ENCODE assay signal across 16 cellular contexts in genomic region chr15:71272932-71273331, GRCh38.
A peak's percentile ranks its signal among the peaks of the same experiment; 100 is the strongest.
DNase-seq lines count a peak whose midpoint lies in the region; ATAC-seq and TF ChIP-seq lines count a peak whose summit lies in the region.
"Had no signal": no experiment of that assay in that cellular context is flagged by ENCODE, and none has a peak within 500 bp of the region (broad histone marks: within the 10 kb centered on the region; RNA-seq: fewer than 3 reads in every experiment).

No MANE protein-coding gene starts in this region.

- no peak overlapping the region for H3K4me3 ChIP-seq in skeletal muscle cell (ENCODE audit: low read depth, low read length)
- H3K4me3 ChIP-seq: adrenal gland, BLaER1, pancreas had no signal

- H3K27ac Mint-ChIP-seq in HFFc6 = peak overlapping the region; percentile 54
- no peak overlapping the region for H3K27ac Mint-ChIP-seq in activated naive CD4-positive, alpha-beta T cell treated with anti-CD3 and anti-CD28 coated beads, Interleukin-2, amount 10 ng/mL, durations not matched to agents 7 days and 5 days
- H3K27ac Mint-ChIP-seq: activated CD8-positive, alpha-beta memory T cell treated with anti-CD3 and anti-CD28 coated beads, Interleukin-2, amount 10 ng/mL, durations not matched to agents 7 days and 5 days had no signal

- peak; percentile 76 for ATAC-seq in SK-N-SH treated with all-trans-retinoic acid at 6 μM for 48 hours
- no peak for ATAC-seq in GM18511 (IDR thresholded peaks at IDR 0.05; ENCODE audit: unreplicated experiment)
- ATAC-seq: activated CD8-positive, alpha-beta memory T cell treated with anti-CD3 and anti-CD28 coated beads, Interleukin-2, amount 10 ng/mL, durations not matched to agents 7 days and 5 days; pancreas had no signal

- CTCF ChIA-PET in activated naive CD4-positive, alpha-beta T cell treated with anti-CD3 and anti-CD28 coated beads, Interleukin-2, amount 10 ng/mL, durations not matched to agents 7 days and 5 days (lab: Charles Lee) = no interaction called here

- H3K4me3 Mint-ChIP-seq in HFFc6 = peak overlapping the region; percentile 20
- no peak overlapping the region for H3K4me3 Mint-ChIP-seq in activated naive CD4-positive, alpha-beta T cell treated with anti-CD3 and anti-CD28 coated beads, Interleukin-2, amount 10 ng/mL, durations not matched to agents 7 days and 5 days
- H3K4me3 Mint-ChIP-seq: activated CD8-positive, alpha-beta memory T cell treated with anti-CD3 and anti-CD28 coated beads, Interleukin-2, amount 10 ng/mL, durations not matched to agents 7 days and 5 days had no signal

- H3K36me3 Mint-ChIP-seq in HFFc6 (ENCODE audit: low read depth) = peaks cover 19% of the 10 kb centered on the region
- H3K36me3 Mint-ChIP-seq in activated naive CD4-positive, alpha-beta T cell treated with anti-CD3 and anti-CD28 coated beads, Interleukin-2, amount 10 ng/mL, durations not matched to agents 7 days and 5 days = no peaks in the 10 kb centered on the region
- H3K36me3 Mint-ChIP-seq: activated CD8-positive, alpha-beta memory T cell treated with anti-CD3 and anti-CD28 coated beads, Interleukin-2, amount 10 ng/mL, durations not matched to agents 7 days and 5 days had no signal

- TF ChIP-seq CTCF in HFFc6 (IDR thresholded peaks at IDR 0.05) = no peak

- H3K9me3 Mint-ChIP-seq in HFFc6 = no peaks in the 10 kb centered on the region
- H3K9me3 Mint-ChIP-seq in activated naive CD4-positive, alpha-beta T cell treated with anti-CD3 and anti-CD28 coated beads, Interleukin-2, amount 10 ng/mL, durations not matched to agents 7 days and 5 days = no peaks in the 10 kb centered on the region

- peak; percentile 19 for DNase-seq in HFFc6
- DNase-seq in fibroblast of peridontal ligament (ENCODE audit: extremely low read depth) = peak; percentile 83
- peak; percentile 65 for DNase-seq in skeletal muscle cell (ENCODE audit: low read depth)
- no peak for DNase-seq in activated naive CD4-positive, alpha-beta T cell treated with anti-CD3 and anti-CD28 coated beads, Interleukin-2, amount 10 ng/mL, durations not matched to agents 7 days and 5 days
- no peak for DNase-seq in stimulated activated naive CD4-positive, alpha-beta T cell (lab: John Stamatoyannopoulos, UW)
- DNase-seq: activated CD8-positive, alpha-beta memory T cell treated with anti-CD3 and anti-CD28 coated beads, Interleukin-2, amount 10 ng/mL, durations not matched to agents 7 days and 5 days; adrenal gland; GF-D8; NCI-H1417 treated with DMSO at 0.1 percent for 48 hours; NCI-H2171 treated with DMSO at 0.1 percent for 48 hours; NCI-H774; pancreas; stimulated activated CD4-positive, alpha-beta T cell treated with anti-CD3 and anti-CD28 coated beads, Interleukin-4, amount 100 ng/mL, for 24 hours had no signal

- no peaks in the 10 kb centered on the region; the same call in none of the 2 replicates for H3K27me3 Mint-ChIP-seq in HFFc6 (ENCODE audit: insufficient read depth)
- no peaks in the 10 kb centered on the region for H3K27me3 Mint-ChIP-seq in activated naive CD4-positive, alpha-beta T cell treated with anti-CD3 and anti-CD28 coated beads, Interleukin-2, amount 10 ng/mL, durations not matched to agents 7 days and 5 days

- H3K4me1 Mint-ChIP-seq in HFFc6 (ENCODE audit: low read depth) = peaks cover 62% of the 10 kb centered on the region
- no peaks in the 10 kb centered on the region for H3K4me1 Mint-ChIP-seq in activated naive CD4-positive, alpha-beta T cell treated with anti-CD3 and anti-CD28 coated beads, Interleukin-2, amount 10 ng/mL, durations not matched to agents 7 days and 5 days
- H3K4me1 Mint-ChIP-seq: activated CD8-positive, alpha-beta memory T cell treated with anti-CD3 and anti-CD28 coated beads, Interleukin-2, amount 10 ng/mL, durations not matched to agents 7 days and 5 days had no signal

TF ChIP-seq in SK-N-SH treated with all-trans-retinoic acid at 6 μM for 48 hours, 23 proteins besides CTCF, POLR2A, EP300 and RAD21:
- TF ChIP-seq TOX (CRISPR knock-in tag; IDR thresholded peaks at IDR 0.05; ENCODE audit: borderline replicate concordance) (no peak), PPARA (CRISPR knock-in tag; IDR thresholded peaks at IDR 0.05; ENCODE audit: borderline replicate concordance) (no peak), ISL1 (CRISPR knock-in tag; IDR thresholded peaks at IDR 0.05) (peak; percentile 54)
- TF ChIP-seq, protein P1, sequence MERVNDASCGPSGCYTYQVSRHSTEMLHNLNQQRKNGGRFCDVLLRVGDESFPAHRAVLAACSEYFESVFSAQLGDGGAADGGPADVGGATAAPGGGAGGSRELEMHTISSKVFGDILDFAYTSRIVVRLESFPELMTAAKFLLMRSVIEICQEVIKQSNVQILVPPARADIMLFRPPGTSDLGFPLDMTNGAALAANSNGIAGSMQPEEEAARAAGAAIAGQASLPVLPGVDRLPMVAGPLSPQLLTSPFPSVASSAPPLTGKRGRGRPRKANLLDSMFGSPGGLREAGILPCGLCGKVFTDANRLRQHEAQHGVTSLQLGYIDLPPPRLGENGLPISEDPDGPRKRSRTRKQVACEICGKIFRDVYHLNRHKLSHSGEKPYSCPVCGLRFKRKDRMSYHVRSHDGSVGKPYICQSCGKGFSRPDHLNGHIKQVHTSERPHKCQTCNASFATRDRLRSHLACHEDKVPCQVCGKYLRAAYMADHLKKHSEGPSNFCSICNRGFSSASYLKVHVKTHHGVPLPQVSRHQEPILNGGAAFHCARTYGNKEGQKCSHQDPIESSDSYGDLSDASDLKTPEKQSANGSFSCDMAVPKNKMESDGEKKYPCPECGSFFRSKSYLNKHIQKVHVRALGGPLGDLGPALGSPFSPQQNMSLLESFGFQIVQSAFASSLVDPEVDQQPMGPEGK (CRISPR knock-in tag; IDR thresholded peaks at IDR 0.05; ENCODE audit: borderline replicate concordance) = no peak

Comparison
In these comparisons a context has a peak if more than half of its experiments do, and no peak if none do; other contexts are left out.
1. DNase-seq: peak in HFFc6 (single experiment), fibroblast of peridontal ligament (single experiment) and skeletal muscle cell (single experiment); none in activated naive CD4-positive, alpha-beta T cell treated with anti-CD3 and anti-CD28 coated beads, Interleukin-2, amount 10 ng/mL, durations not matched to agents 7 days and 5 days (single experiment) and stimulated activated naive CD4-positive, alpha-beta T cell (0 of 6).